Comparison of ENCODE assay signal across 1 cellular context in genomic region chr9:107462691-107463090, GRCh38.
TF ChIP-seq lines count a peak whose summit lies in the region.

No MANE protein-coding gene starts in this region.

TF ChIP-seq in HCT116, 20 proteins besides CTCF, POLR2A, EP300 and RAD21 (continued from another document):
- TF ChIP-seq ZBTB33 (IDR thresholded peaks at IDR 0.05; ENCODE audit: extremely low read depth, insufficient replicate concordance, low read length) (no peak), JUND (IDR thresholded peaks at IDR 0.05) (no peak)
